In the genomic region with DNA sequence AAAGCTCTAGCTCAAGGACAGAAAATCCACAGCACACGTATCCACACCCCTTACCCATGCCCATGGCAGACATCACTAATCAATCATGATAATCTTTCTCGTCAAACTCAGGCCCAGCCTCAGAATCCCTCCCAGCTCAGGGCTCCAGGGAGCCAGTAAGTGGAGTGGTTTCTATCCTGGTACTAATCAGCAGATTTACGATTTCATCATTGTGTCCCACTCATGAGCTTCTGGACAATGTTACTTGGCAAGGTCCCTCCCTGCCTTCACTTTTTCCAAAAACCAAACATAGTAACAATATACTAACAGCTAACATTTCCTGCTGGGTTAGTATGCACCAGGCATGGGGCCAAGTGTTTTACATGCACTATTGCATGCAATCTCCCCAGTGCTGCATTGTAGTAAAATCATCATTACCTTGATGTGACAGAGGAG, we compare ENCODE assay signal across 11 cellular contexts. TPM values are rescaled to one million over a fixed set of nuclear protein-coding genes. Genes with fewer than 3 reads are reported as not detected.
DNase-seq lines count a peak whose midpoint lies in the region; ATAC-seq and TF ChIP-seq lines count a peak whose summit lies in the region.
"Had no signal": no experiment of that assay in that cellular context is flagged by ENCODE, and none has a peak within 500 bp of the region (broad histone marks: within the 10 kb centered on the region; RNA-seq: fewer than 3 reads in every experiment).

No MANE protein-coding gene starts in this region.

- WGBS in mesenchymal stem cell = 41% methylated on average over 3 of the region's 3 CpGs
- 77 to 90% (median 84%) methylated on average over 3 of the region's 3 CpGs for WGBS in psoas muscle, 3 donors

- no peak overlapping the region for H3K4me3 ChIP-seq in cardiac fibroblast (replicated peaks in 1 of 2; ENCODE audit: low read depth in 2 of 2, low read length in 2 of 2)
- no peak overlapping the region for H3K4me3 ChIP-seq in mesenchymal stem cell (ENCODE audit: insufficient read depth in 1 of 2, low read depth in 1 of 2, low read length in 2 of 2)
- H3K4me3 ChIP-seq in psoas muscle = no peak overlapping the region

- H3K23ac ChIP-seq in mesenchymal stem cell (ENCODE audit: low read length in 2 of 2) = no peak overlapping the region

- H3K4me1 ChIP-seq in mesenchymal stem cell (ENCODE audit: control insufficient read depth, insufficient read depth, low read depth, low read length) (peaks cover 26% of the 10 kb centered on the region), psoas muscle (no peaks in the 10 kb centered on the region)

- H4K91ac ChIP-seq in mesenchymal stem cell (ENCODE audit: low read length) = no peak overlapping the region

- H2BK120ac ChIP-seq in mesenchymal stem cell (ENCODE audit: low read depth, low read length) = no peak overlapping the region

- H3K27me3 ChIP-seq in mesenchymal stem cell (ENCODE audit: control insufficient read depth in 1 of 2, insufficient read depth in 1 of 2, low read length in 2 of 2) = peaks cover 3 to 22% of the 10 kb centered on the region in 2 experiments
- no peaks in the 10 kb centered on the region for H3K27me3 ChIP-seq in psoas muscle (ENCODE audit: insufficient read depth in 3 of 3, low read length in 2 of 3)

- no peak overlapping the region for H3K9ac ChIP-seq in mesenchymal stem cell (ENCODE audit: low read length)

- no peaks in the 10 kb centered on the region for H3K36me3 ChIP-seq in mesenchymal stem cell (ENCODE audit: control insufficient read depth in 1 of 2, insufficient read depth in 2 of 2, low read depth in 1 of 2, low read length in 2 of 2)
- H3K36me3 ChIP-seq in psoas muscle (ENCODE audit: insufficient read depth in 1 of 2, low read depth in 1 of 2) = no peaks in the 10 kb centered on the region

- H3K27ac ChIP-seq in C4-2B (peak overlapping the region; percentile 24), mesenchymal stem cell (ENCODE audit: low read length, poor library complexity, severe bottlenecking) (no peak overlapping the region), psoas muscle (no peak overlapping the region)

- no peak for ATAC-seq in psoas muscle
- ATAC-seq: activated CD8-positive, alpha-beta T cell treated with anti-CD3 and anti-CD28 coated beads for 36 hours; naive thymus-derived CD4-positive, alpha-beta T cell had no signal

- TF ChIP-seq CTCF in C4-2B (conservative IDR thresholded peaks at IDR 0.05) (no peak), cardiac fibroblast (IDR thresholded peaks at IDR 0.05; ENCODE audit: low read depth, low read length) (no peak), psoas muscle (IDR thresholded peaks at IDR 0.05) (no peak)

- H3K9me3 ChIP-seq in mesenchymal stem cell (ENCODE audit: control insufficient read depth, low read length) (peaks cover 9% of the 10 kb centered on the region), psoas muscle (no peaks in the 10 kb centered on the region)

- no peak overlapping the region for H3K14ac ChIP-seq in mesenchymal stem cell (ENCODE audit: low read length in 2 of 2)

- H4K8ac ChIP-seq in mesenchymal stem cell (ENCODE audit: low read length) = no peak overlapping the region

- H2BK15ac ChIP-seq in mesenchymal stem cell (ENCODE audit: low read depth, poor library complexity, severe bottlenecking) = no peak overlapping the region

- no peak overlapping the region for H2BK5ac ChIP-seq in mesenchymal stem cell (ENCODE audit: low read depth, low read length, poor library complexity, severe bottlenecking)

- H3K4ac ChIP-seq in mesenchymal stem cell (ENCODE audit: low read depth in 1 of 2, low read length in 2 of 2) = no peak overlapping the region

- DNase-seq in NCI-H2081 treated with DMSO at 0.1 percent for 48 hours (lab: John Stamatoyannopoulos, UW) (peak; percentile 26), cardiac fibroblast (ENCODE audit: low read depth in 2 of 2) (peak; percentile 88 to 94), mesenchymal stem cell (peak; percentile 92), mesenteric fat pad (ENCODE audit: low spot score) (no peak), psoas muscle (no peak)
- no peak for DNase-seq in stimulated activated naive CD4-positive, alpha-beta T cell (lab: John Stamatoyannopoulos, UW)
- DNase-seq in activated effector memory CD4-positive, alpha-beta T cell treated with Interleukin-2 at 50 U/mL for 16 hours = no peak
- DNase-seq: activated CD8-positive, alpha-beta T cell treated with anti-CD3 and anti-CD28 coated beads for 36 hours; naive thymus-derived CD4-positive, alpha-beta T cell; NCI-H1092 had no signal

- intact Hi-C loops in psoas muscle (cut with DNase I) = no loop called here

- no peaks in the 10 kb centered on the region for H3K79me1 ChIP-seq in mesenchymal stem cell (replicated peaks; ENCODE audit: low read length, poor library complexity, severe bottlenecking)

- no peak overlapping the region for H2AK5ac ChIP-seq in mesenchymal stem cell (ENCODE audit: low read length, severe bottlenecking)

- no peak overlapping the region for H2AFZ ChIP-seq in mesenchymal stem cell (ENCODE audit: low read depth, low read length)

- no peak overlapping the region for H3K18ac ChIP-seq in mesenchymal stem cell (ENCODE audit: low read depth in 1 of 2, low read length in 2 of 2)

- H2BK12ac ChIP-seq in mesenchymal stem cell (ENCODE audit: low read length in 2 of 2) = no peak overlapping the region

- H3K4me2 ChIP-seq in mesenchymal stem cell (ENCODE audit: low read length, poor library complexity, severe bottlenecking) = no peak overlapping the region

RNA-seq across cellular contexts. Expression of gene NCOR2, which starts 45.8 kb away (rescaled TPM):
- 120 TPM for polyA plus RNA-seq in mesenchymal stem cell (2013, experiment 1 of 2)
- 113 TPM for polyA plus RNA-seq in mesenchymal stem cell (2013, experiment 2 of 2)
- 248 TPM for total RNA-seq in mesenteric fat pad
- 100 to 1,000 TPM; 134 to 164 (median 146) TPM for total RNA-seq in psoas muscle
- 10 to 100 TPM; 44.1 to 62.2 (median 60.9) TPM for polyA plus RNA-seq in psoas muscle

Comparison
In these comparisons a context has a peak if more than half of its experiments do, and no peak if none do; other contexts are left out.
1. DNase-seq: peak in NCI-H2081 treated with DMSO at 0.1 percent for 48 hours (single experiment), cardiac fibroblast (2 of 2) and mesenchymal stem cell (single experiment); none in stimulated activated naive CD4-positive, alpha-beta T cell (0 of 6), mesenteric fat pad (single experiment), psoas muscle (0 of 2) and activated effector memory CD4-positive, alpha-beta T cell treated with Interleukin-2 at 50 U/mL for 16 hours (single experiment).